ENCODE assay signal across 1 cellular context in the genomic region with DNA sequence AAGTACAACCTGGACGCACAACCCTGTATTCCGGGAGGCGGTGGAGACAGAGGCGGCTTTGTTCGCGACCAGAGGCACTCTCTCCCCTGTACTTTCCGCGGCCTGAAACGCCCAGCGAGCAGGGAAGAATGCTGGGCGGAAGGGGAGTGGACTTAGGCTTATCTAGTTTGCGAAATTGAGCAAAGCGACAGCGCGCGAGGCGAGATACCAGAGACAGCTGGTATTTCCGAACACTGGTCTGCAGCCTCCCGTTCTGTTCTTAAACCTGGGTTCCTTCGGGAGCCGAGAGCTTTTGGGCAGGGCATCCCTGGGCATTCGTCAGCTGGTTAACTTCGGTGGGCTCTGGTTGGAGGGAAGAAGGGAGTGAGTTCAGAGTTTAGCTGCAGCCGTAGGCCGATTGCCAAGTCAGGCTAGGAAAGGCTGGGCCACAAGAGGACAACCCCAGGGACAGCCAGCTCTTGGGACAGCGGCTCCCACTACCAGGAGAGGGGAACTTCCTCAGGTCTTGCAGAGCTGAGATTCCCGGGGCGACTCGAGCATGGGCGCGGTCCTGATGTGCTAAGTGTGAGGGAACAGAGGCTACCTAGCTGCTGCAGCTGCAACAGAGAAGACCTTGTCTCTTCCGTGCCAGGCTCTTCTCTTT.
A peak's percentile ranks its signal among the peaks of the same experiment; 100 is the strongest.
TF ChIP-seq lines count a peak whose summit lies in the region.

No MANE protein-coding gene starts in this region.

TF ChIP-seq in HepG2, 621 proteins besides CTCF, POLR2A, EP300 and RAD21 (continued from another document and continues in another):
- TF ChIP-seq MAF1 (CRISPR knock-in tag; IDR thresholded peaks at IDR 0.05; ENCODE audit: borderline replicate concordance) (no peak), XRCC5 (optimal IDR thresholded peaks at IDR 0.05; ENCODE audit: low read length) (peak; percentile 69), FOXK1 (CRISPR knock-in tag; IDR thresholded peaks at IDR 0.05; ENCODE audit: borderline replicate concordance, low read depth) (no peak), PITX1 (CRISPR knock-in tag; IDR thresholded peaks at IDR 0.05) (peak; percentile 89), HNRNPL (IDR thresholded peaks at IDR 0.05; ENCODE audit: low read depth, low read length) (no peak), ZNF496 (CRISPR knock-in tag; IDR thresholded peaks at IDR 0.05; ENCODE audit: insufficient replicate concordance) (no peak), SPEN (CRISPR knock-in tag; IDR thresholded peaks at IDR 0.05; ENCODE audit: low read depth) (no peak), IRF1 (CRISPR knock-in tag; IDR thresholded peaks at IDR 0.05; ENCODE audit: low read depth) (no peak), KAT2B (IDR thresholded peaks at IDR 0.05; ENCODE audit: borderline replicate concordance, low read depth, low read length) (no peak), ZNF282 (IDR thresholded peaks at IDR 0.05; ENCODE audit: partially characterized antibody) (no peak), MLX (CRISPR knock-in tag; IDR thresholded peaks at IDR 0.05) (no peak), SRSF9 (IDR thresholded peaks at IDR 0.05; ENCODE audit: borderline replicate concordance, insufficient read depth, low read depth, low read length, poor library complexity, severe bottlenecking) (no peak), SP1 (IDR thresholded peaks at IDR 0.05) (no peak), SP1 (CRISPR knock-in tag; IDR thresholded peaks at IDR 0.05) (peak; percentile 52), ZNF33A (CRISPR knock-in tag; IDR thresholded peaks at IDR 0.05; ENCODE audit: borderline replicate concordance) (no peak), ZNF709 (CRISPR knock-in tag; IDR thresholded peaks at IDR 0.05) (no peak), MEIS2 (CRISPR knock-in tag; IDR thresholded peaks at IDR 0.05) (0 out of 2 replicates have a peak, but pooled peaks have one; percentile 66), ZNF335 (CRISPR knock-in tag; IDR thresholded peaks at IDR 0.05) (no peak), ZNF570 (CRISPR knock-in tag; IDR thresholded peaks at IDR 0.05; ENCODE audit: borderline replicate concordance) (no peak), RORA (CRISPR knock-in tag; IDR thresholded peaks at IDR 0.05) (no peak), ZNF281 (CRISPR knock-in tag; IDR thresholded peaks at IDR 0.05; ENCODE audit: borderline replicate concordance) (no peak), NR3C1 (CRISPR knock-in tag; IDR thresholded peaks at IDR 0.05) (no peak), ZNF879 (CRISPR knock-in tag; IDR thresholded peaks at IDR 0.05) (no peak), CBX2 (IDR thresholded peaks at IDR 0.05; ENCODE audit: low read depth, low read length) (peak; percentile 85), CBX2 (CRISPR knock-in tag; IDR thresholded peaks at IDR 0.05; ENCODE audit: low read depth) (peak; percentile 81; the same call in 1 of the 2 replicates), IRF2 (CRISPR knock-in tag; IDR thresholded peaks at IDR 0.05) (0 out of 2 replicates have a peak, but pooled peaks have one; percentile 37), ZNF747 (CRISPR knock-in tag; IDR thresholded peaks at IDR 0.05; ENCODE audit: borderline replicate concordance) (peak; percentile 33; the same call in 1 of the 2 replicates), XBP1 (CRISPR knock-in tag; IDR thresholded peaks at IDR 0.05) (no peak), REXO4 (CRISPR knock-in tag; IDR thresholded peaks at IDR 0.05; ENCODE audit: borderline replicate concordance) (no peak), SETDB1 (CRISPR knock-in tag; IDR thresholded peaks at IDR 0.05; ENCODE audit: borderline replicate concordance) (no peak), TSC22D2 (CRISPR knock-in tag; IDR thresholded peaks at IDR 0.05; ENCODE audit: borderline replicate concordance) (0 out of 2 replicates have a peak, but pooled peaks have one; percentile 42), AHR (CRISPR knock-in tag; IDR thresholded peaks at IDR 0.05) (no peak), KDM1A (CRISPR knock-in tag; IDR thresholded peaks at IDR 0.05) (0 out of 2 replicates have a peak, but pooled peaks have one; percentile 14), TEAD3 (CRISPR knock-in tag; optimal IDR thresholded peaks at IDR 0.05; ENCODE audit: borderline replicate concordance) (peak; percentile 93), ZNF264 (CRISPR knock-in tag; IDR thresholded peaks at IDR 0.05) (peak; percentile 74; the same call in 1 of the 2 replicates), GABPA (IDR thresholded peaks at IDR 0.05; ENCODE audit: low read depth, low read length) (no peak), GABPA (CRISPR knock-in tag; IDR thresholded peaks at IDR 0.05; ENCODE audit: low read depth) (peak; percentile 66), POLR2AphosphoS5 (IDR thresholded peaks at IDR 0.05; ENCODE audit: low read depth, low read length) (no peak), ZNF724P (CRISPR knock-in tag; IDR thresholded peaks at IDR 0.05; ENCODE audit: borderline replicate concordance) (no peak), ZNF670 (CRISPR knock-in tag; IDR thresholded peaks at IDR 0.05; ENCODE audit: borderline replicate concordance) (no peak), ZNF552 (CRISPR knock-in tag; IDR thresholded peaks at IDR 0.05; ENCODE audit: borderline replicate concordance) (no peak), ZNF362 (CRISPR knock-in tag; IDR thresholded peaks at IDR 0.05; ENCODE audit: borderline replicate concordance) (no peak), ZSCAN30 (CRISPR knock-in tag; IDR thresholded peaks at IDR 0.05) (no peak), ZFP90 (CRISPR knock-in tag; IDR thresholded peaks at IDR 0.05; ENCODE audit: borderline replicate concordance) (no peak), ZNF746 (CRISPR knock-in tag; IDR thresholded peaks at IDR 0.05) (peak; percentile 49; the same call in 1 of the 2 replicates), ZNF12 (CRISPR knock-in tag; IDR thresholded peaks at IDR 0.05) (no peak; the same call in 1 of the 2 replicates)
- TF ChIP-seq, protein P1, sequence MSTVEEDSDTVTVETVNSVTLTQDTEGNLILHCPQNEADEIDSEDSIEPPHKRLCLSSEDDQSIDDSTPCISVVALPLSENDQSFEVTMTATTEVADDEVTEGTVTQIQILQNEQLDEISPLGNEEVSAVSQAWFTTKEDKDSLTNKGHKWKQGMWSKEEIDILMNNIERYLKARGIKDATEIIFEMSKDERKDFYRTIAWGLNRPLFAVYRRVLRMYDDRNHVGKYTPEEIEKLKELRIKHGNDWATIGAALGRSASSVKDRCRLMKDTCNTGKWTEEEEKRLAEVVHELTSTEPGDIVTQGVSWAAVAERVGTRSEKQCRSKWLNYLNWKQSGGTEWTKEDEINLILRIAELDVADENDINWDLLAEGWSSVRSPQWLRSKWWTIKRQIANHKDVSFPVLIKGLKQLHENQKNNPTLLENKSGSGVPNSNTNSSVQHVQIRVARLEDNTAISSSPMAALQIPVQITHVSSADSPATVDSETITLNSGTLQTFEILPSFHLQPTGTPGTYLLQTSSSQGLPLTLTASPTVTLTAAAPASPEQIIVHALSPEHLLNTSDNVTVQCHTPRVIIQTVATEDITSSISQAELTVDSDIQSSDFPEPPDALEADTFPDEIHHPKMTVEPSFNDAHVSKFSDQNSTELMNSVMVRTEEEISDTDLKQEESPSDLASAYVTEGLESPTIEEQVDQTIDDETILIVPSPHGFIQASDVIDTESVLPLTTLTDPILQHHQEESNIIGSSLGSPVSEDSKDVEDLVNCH (CRISPR knock-in tag; IDR thresholded peaks at IDR 0.05), result no peak
- TF ChIP-seq, protein P2, sequence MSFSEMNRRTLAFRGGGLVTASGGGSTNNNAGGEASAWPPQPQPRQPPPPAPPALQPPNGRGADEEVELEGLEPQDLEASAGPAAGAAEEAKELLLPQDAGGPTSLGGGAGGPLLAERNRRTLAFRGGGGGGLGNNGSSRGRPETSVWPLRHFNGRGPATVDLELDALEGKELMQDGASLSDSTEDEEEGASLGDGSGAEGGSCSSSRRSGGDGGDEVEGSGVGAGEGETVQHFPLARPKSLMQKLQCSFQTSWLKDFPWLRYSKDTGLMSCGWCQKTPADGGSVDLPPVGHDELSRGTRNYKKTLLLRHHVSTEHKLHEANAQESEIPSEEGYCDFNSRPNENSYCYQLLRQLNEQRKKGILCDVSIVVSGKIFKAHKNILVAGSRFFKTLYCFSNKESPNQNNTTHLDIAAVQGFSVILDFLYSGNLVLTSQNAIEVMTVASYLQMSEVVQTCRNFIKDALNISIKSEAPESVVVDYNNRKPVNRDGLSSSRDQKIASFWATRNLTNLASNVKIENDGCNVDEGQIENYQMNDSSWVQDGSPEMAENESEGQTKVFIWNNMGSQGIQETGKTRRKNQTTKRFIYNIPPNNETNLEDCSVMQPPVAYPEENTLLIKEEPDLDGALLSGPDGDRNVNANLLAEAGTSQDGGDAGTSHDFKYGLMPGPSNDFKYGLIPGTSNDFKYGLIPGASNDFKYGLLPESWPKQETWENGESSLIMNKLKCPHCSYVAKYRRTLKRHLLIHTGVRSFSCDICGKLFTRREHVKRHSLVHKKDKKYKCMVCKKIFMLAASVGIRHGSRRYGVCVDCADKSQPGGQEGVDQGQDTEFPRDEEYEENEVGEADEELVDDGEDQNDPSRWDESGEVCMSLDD (CRISPR knock-in tag; IDR thresholded peaks at IDR 0.05; ENCODE audit: borderline replicate concordance), result no peak
- TF ChIP-seq, protein P3, sequence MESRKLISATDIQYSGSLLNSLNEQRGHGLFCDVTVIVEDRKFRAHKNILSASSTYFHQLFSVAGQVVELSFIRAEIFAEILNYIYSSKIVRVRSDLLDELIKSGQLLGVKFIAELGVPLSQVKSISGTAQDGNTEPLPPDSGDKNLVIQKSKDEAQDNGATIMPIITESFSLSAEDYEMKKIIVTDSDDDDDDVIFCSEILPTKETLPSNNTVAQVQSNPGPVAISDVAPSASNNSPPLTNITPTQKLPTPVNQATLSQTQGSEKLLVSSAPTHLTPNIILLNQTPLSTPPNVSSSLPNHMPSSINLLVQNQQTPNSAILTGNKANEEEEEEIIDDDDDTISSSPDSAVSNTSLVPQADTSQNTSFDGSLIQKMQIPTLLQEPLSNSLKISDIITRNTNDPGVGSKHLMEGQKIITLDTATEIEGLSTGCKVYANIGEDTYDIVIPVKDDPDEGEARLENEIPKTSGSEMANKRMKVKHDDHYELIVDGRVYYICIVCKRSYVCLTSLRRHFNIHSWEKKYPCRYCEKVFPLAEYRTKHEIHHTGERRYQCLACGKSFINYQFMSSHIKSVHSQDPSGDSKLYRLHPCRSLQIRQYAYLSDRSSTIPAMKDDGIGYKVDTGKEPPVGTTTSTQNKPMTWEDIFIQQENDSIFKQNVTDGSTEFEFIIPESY (CRISPR knock-in tag; IDR thresholded peaks at IDR 0.05), result no peak; the same call in 1 of the 2 replicates
